11 cellular contexts compared by ENCODE assay signal in the genomic region with DNA sequence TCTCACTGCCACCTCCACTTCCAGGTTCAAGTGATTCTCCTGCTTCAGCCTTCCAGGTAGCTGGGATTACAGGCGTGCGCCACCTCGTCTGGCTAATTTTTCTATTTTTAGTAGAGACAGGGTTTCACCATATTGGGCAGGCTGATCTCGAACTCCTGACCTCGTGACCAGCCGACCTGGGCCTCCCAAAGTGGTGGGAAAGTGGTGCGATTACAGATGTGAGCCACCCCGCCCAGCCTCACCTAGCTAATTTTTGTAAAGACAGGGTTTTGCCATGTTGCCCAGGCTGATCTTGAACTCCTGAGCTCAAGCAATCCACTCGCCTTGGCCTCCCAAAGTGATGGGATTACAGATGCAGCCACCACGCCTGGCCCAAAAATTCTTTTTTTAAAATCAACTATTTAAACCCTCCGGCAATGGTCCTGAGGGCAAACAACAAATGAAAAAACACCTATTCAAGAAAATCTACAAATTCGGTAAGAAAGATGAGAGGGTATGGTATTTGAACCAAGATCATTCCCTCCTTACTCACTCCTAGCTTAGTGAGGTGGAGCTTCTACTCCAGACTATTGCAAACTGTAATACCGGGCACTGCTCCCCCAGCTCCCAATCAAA. TPM values are rescaled to one million over a fixed set of nuclear protein-coding genes. Genes with fewer than 3 reads are reported as not detected.
DNase-seq lines count a peak whose midpoint lies in the region; ATAC-seq and TF ChIP-seq lines count a peak whose summit lies in the region.
"Had no signal": no experiment of that assay in that cellular context is flagged by ENCODE, and none has a peak within 500 bp of the region (broad histone marks: within the 10 kb centered on the region; RNA-seq: fewer than 3 reads in every experiment).

No MANE protein-coding gene starts in this region.

- H3K4me1 Mint-ChIP-seq in activated CD4-positive, alpha-beta T cell treated with anti-CD3 and anti-CD28 coated beads, Interleukin-2, amount 10 ng/mL, durations not matched to agents 24 days and 14 days: peaks cover 23% of the 10 kb centered on the region
- H3K4me1 Mint-ChIP-seq in endothelial cell (ENCODE audit: unreplicated experiment): peaks cover 4% of the 10 kb centered on the region

- H3K4me1 ChIP-seq in PC-3 (ENCODE audit: insufficient read depth, low read length): peaks cover 16% of the 10 kb centered on the region

- POLR2A ChIA-PET in PC-3 (lab: Charles Lee; ENCODE audit: unreplicated experiment): no interaction called here

- peak overlapping the region; percentile 86 for H3K27ac Mint-ChIP-seq in activated CD4-positive, alpha-beta T cell treated with anti-CD3 and anti-CD28 coated beads, Interleukin-2, amount 10 ng/mL, durations not matched to agents 24 days and 14 days
- H3K27ac Mint-ChIP-seq in endothelial cell (ENCODE audit: unreplicated experiment): no peak overlapping the region

- H3K36me3 ChIP-seq in PC-3 (ENCODE audit: low read depth, low read length): peaks cover 15% of the 10 kb centered on the region

- no peaks in the 10 kb centered on the region for H3K27me3 Mint-ChIP-seq in activated CD4-positive, alpha-beta T cell treated with anti-CD3 and anti-CD28 coated beads, Interleukin-2, amount 10 ng/mL, durations not matched to agents 24 days and 14 days
- H3K27me3 Mint-ChIP-seq in endothelial cell (ENCODE audit: unreplicated experiment): no peaks in the 10 kb centered on the region

- peak overlapping the region; percentile 86 for H3K4me2 ChIP-seq in PC-3 (ENCODE audit: low read length)

- no peaks in the 10 kb centered on the region for H4K20me1 ChIP-seq in PC-3 (ENCODE audit: low read length)

- H3K9me3 Mint-ChIP-seq in activated CD4-positive, alpha-beta T cell treated with anti-CD3 and anti-CD28 coated beads, Interleukin-2, amount 10 ng/mL, durations not matched to agents 24 days and 14 days: no peaks in the 10 kb centered on the region
- H3K9me3 Mint-ChIP-seq in endothelial cell (ENCODE audit: unreplicated experiment): no peaks in the 10 kb centered on the region

- H3K36me3 Mint-ChIP-seq in activated CD4-positive, alpha-beta T cell treated with anti-CD3 and anti-CD28 coated beads, Interleukin-2, amount 10 ng/mL, durations not matched to agents 24 days and 14 days (ENCODE audit: low read depth): peaks cover 21% of the 10 kb centered on the region
- H3K36me3 Mint-ChIP-seq in endothelial cell (ENCODE audit: low read depth, unreplicated experiment): no peaks in the 10 kb centered on the region

- no peak overlapping the region for H2AFZ ChIP-seq in PC-3 (ENCODE audit: low read length)

- no peak overlapping the region for H3K27ac ChIP-seq in PC-3 (ENCODE audit: low read length)
- H3K27ac ChIP-seq in dorsolateral prefrontal cortex: no peak overlapping the region

- TF ChIP-seq CTCF in PC-3 (conservative IDR thresholded peaks at IDR 0.05; ENCODE audit: low read depth, low read length) (no peak), dorsolateral prefrontal cortex (IDR thresholded peaks at IDR 0.05 in 54 of 56, conservative IDR thresholded peaks at IDR 0.05 in 2 of 56; ENCODE audit: low read depth in 1 of 56, partially characterized antibody in 56 of 56) (no peak), endothelial cell (IDR thresholded peaks at IDR 0.05; ENCODE audit: unreplicated experiment) (no peak)

- no TSS peak for BruUV-seq in PC-3 (replicated peaks; lab: Mats Ljungman, UMichigan)

- intact Hi-C loops in activated CD4-positive, alpha-beta T cell treated with anti-CD3 and anti-CD28 coated beads, Interleukin-2, amount 10 ng/mL, durations not matched to agents 24 days and 14 days (cut with micrococcal nuclease): loop anchor here (10.0 kb wide), 1 partner anchor 819 kb away; the partner anchor contains the start of gene MTFP1
- intact Hi-C loops in PC-3 (cut with micrococcal nuclease): no loop called here
- intact Hi-C loops in dorsolateral prefrontal cortex (cut with DNase I): loop anchor here in 1 of 2 donors (10.0 kb wide), 1 partner anchor 279 kb away; the partner anchor contains the start of gene MTMR3

- no peaks in the 10 kb centered on the region for H3K9me2 ChIP-seq in PC-3 (replicated peaks; ENCODE audit: low read length)

- no peak for ATAC-seq in PC-3
- ATAC-seq in HG03025 (IDR thresholded peaks at IDR 0.05; ENCODE audit: low FRiP score, unreplicated experiment): no peak

- no peaks in the 10 kb centered on the region for H3K9me3 ChIP-seq in PC-3 (ENCODE audit: low read length)

- CTCF ChIA-PET in PC-3 (lab: Charles Lee): interaction anchor here (0.6 to 0.7 kb wide), 2 partner anchors 16 to 96 kb away, joined by 3 read pairs; no protein-coding TSS in a partner anchor

- H3K27me3 ChIP-seq in PC-3 (ENCODE audit: low read length) (no peaks in the 10 kb centered on the region), dorsolateral prefrontal cortex (no peaks in the 10 kb centered on the region)

- peak overlapping the region; percentile 96; the same call in 1 of the 2 replicates for H3K9ac ChIP-seq in PC-3 (ENCODE audit: low read length)

- H3F3A ChIP-seq in PC-3 (ENCODE audit: low read length, unreplicated experiment): no peaks in the 10 kb centered on the region

- H3K4me3 ChIP-seq in PC-3 (ENCODE audit: low read length): peak overlapping the region; percentile 83
- peak overlapping the region in 42 of 59 donors; percentile 58 to 100 (median 96) for H3K4me3 ChIP-seq in dorsolateral prefrontal cortex
- peak overlapping the region; percentile 93 for H3K4me3 ChIP-seq in skeletal muscle cell (ENCODE audit: low read depth, low read length)

- no peak for DNase-seq in activated CD4-positive, alpha-beta T cell treated with anti-CD3 and anti-CD28 coated beads, Interleukin-2, amount 10 ng/mL, durations not matched to agents 24 days and 14 days
- no peak for DNase-seq in activated CD4-positive, alpha-beta T cell treated with anti-CD3 and anti-CD28 coated beads, Interleukin-2, amount 50 U/mL, for 1 hour
- peak; percentile 17 for DNase-seq in PC-3
- no peak for DNase-seq in dorsolateral prefrontal cortex
- DNase-seq in skeletal muscle cell (ENCODE audit: low read depth): no peak
- DNase-seq in stimulated activated naive CD4-positive, alpha-beta T cell (lab: John Stamatoyannopoulos, UW): no peak
- DNase-seq in endothelial cell (ENCODE audit: low spot score): no peak
- DNase-seq: ACHN, islet precursor cell, NCI-H226 had no signal

- H3K4me3 Mint-ChIP-seq in activated CD4-positive, alpha-beta T cell treated with anti-CD3 and anti-CD28 coated beads, Interleukin-2, amount 10 ng/mL, durations not matched to agents 24 days and 14 days: peak overlapping the region; percentile 91
- H3K4me3 Mint-ChIP-seq in endothelial cell (ENCODE audit: unreplicated experiment): no peak overlapping the region

- H3K79me2 ChIP-seq in PC-3 (ENCODE audit: low read length): peaks cover 70% of the 10 kb centered on the region

RNA-seq across cellular contexts. Expression of gene NF2, which starts 1.9 kb away (rescaled TPM):
- 59.1 and 61.9 TPM in 2 replicates for total RNA-seq in activated CD4-positive, alpha-beta T cell treated with anti-CD3 and anti-CD28 coated beads, Interleukin-2, amount 10 ng/mL, durations not matched to agents 24 days and 14 days
- total RNA-seq in PC-3 (2014; rRNA removed) (113 and 154 TPM in 2 replicates), dorsolateral prefrontal cortex (100 to 1,000 TPM in 3 of 120 experiments, 10 to 100 TPM in 117; 34.6 to 110 (median 73.5) TPM), endothelial cell (ENCODE audit: unreplicated experiment) (44.3 TPM)

RNA-seq across cellular contexts. Expression of gene NIPSNAP1, which starts 24.4 kb away (rescaled TPM):
- total RNA-seq in activated CD4-positive, alpha-beta T cell treated with anti-CD3 and anti-CD28 coated beads, Interleukin-2, amount 10 ng/mL, durations not matched to agents 24 days and 14 days: 45.9 and 46.5 TPM in 2 replicates
- total RNA-seq in PC-3 (2014; rRNA removed) (68.8 and 75.4 TPM in 2 replicates), dorsolateral prefrontal cortex (10 to 100 TPM; 40.4 to 91.9 (median 63.1) TPM), endothelial cell (ENCODE audit: unreplicated experiment) (78.0 TPM)

RNA-seq across cellular contexts. Expression of gene THOC5, which starts 51.8 kb away (rescaled TPM):
- total RNA-seq in activated CD4-positive, alpha-beta T cell treated with anti-CD3 and anti-CD28 coated beads, Interleukin-2, amount 10 ng/mL, durations not matched to agents 24 days and 14 days: 66.6 and 68.1 TPM in 2 replicates
- total RNA-seq in PC-3 (2014; rRNA removed) (32.8 and 33.9 TPM in 2 replicates), dorsolateral prefrontal cortex (10 to 100 TPM; 37.2 to 74.1 (median 51.8) TPM), endothelial cell (ENCODE audit: unreplicated experiment) (76.4 TPM)
